16 cellular contexts compared by ENCODE assay signal in the genomic region with DNA sequence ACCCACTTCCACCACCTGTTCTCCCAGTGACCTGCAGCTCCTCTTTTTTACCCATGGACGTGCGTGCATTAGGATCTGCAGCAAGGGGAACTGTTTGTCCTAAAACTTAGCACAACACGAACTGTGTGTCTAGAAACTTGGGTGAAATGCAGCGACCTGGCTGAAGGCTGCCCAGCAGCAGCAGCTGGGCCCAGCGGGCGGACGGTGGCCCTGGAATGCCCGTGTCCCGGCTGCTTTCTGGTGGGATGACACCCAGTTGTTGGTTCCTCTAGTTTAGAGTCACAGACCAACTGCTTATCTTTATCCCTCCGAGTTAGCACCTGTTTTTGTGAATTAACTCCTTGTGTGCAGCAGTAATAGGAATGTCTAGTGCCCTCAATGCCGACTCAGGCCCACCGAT.
DNase-seq lines count a peak whose midpoint lies in the region; FAIRE-seq and TF ChIP-seq lines count a peak whose summit lies in the region.
"Had no signal": no experiment of that assay in that cellular context is flagged by ENCODE, and none has a peak within 500 bp of the region (broad histone marks: within the 10 kb centered on the region; RNA-seq: fewer than 3 reads in every experiment).

No MANE protein-coding gene starts in this region.

- no peak overlapping the region for H3K14ac ChIP-seq in H1 (ENCODE audit: insufficient read length)

- no peak overlapping the region for H3K4ac ChIP-seq in H1 (replicated peaks; ENCODE audit: insufficient read length, low read depth, low read length)

- H3K18ac ChIP-seq in H1 (ENCODE audit: extremely low read depth, low read length): no peak overlapping the region

- H4K8ac ChIP-seq in H1 (ENCODE audit: extremely low read depth, insufficient read depth, low read length): peak overlapping the region; percentile 11; the same call in 1 of the 2 replicates

- H3K4me1 ChIP-seq in H1 (replicated peaks in 1 of 4; ENCODE audit: control insufficient read depth in 3 of 4, insufficient read depth in 4 of 4, low read length in 3 of 4) (no peaks in the 10 kb centered on the region), neural progenitor cell (peaks cover 16% of the 10 kb centered on the region), sigmoid colon (peaks cover 0 to 34% (median 24%) of the 10 kb centered on the region in 4 donors), esophagus squamous epithelium (peaks cover 0 to 6% (median 0%) of the 10 kb centered on the region in 3 donors)
- H3K4me1 ChIP-seq: A549 had no signal

- peaks cover 26% of the 10 kb centered on the region for H3K4me1 Mint-ChIP-seq in neural progenitor cell
- H3K4me1 Mint-ChIP-seq: IgD-negative memory B cell had no signal

- no peaks in the 10 kb centered on the region for H3K36me3 Mint-ChIP-seq in neural progenitor cell
- H3K36me3 Mint-ChIP-seq: CD8-positive, alpha-beta T cell; IgD-negative memory B cell had no signal

- POLR2A ChIA-PET in H1 (lab: Charles Lee; ENCODE audit: partially characterized antibody): no interaction called here

- no peak for TF ChIP-seq POLR2A in H1 (IDR thresholded peaks at IDR 0.05; ENCODE audit: control extremely low read depth in 1 of 2, low read depth in 2 of 2, low read length in 2 of 2)
- TF ChIP-seq POLR2A in sigmoid colon (IDR thresholded peaks at IDR 0.05): no peak
- TF ChIP-seq POLR2A in esophagus squamous epithelium (IDR thresholded peaks at IDR 0.05): no peak

- no peak overlapping the region for H2BK5ac ChIP-seq in H1 (ENCODE audit: low read depth, low read length)

- no peaks in the 10 kb centered on the region for H3K36me3 ChIP-seq in H1 (ENCODE audit: control insufficient read depth in 2 of 4, insufficient read depth in 4 of 4, low read length in 3 of 4)
- no peaks in the 10 kb centered on the region for H3K36me3 ChIP-seq in neural progenitor cell
- no peaks in the 10 kb centered on the region for H3K36me3 ChIP-seq in sigmoid colon
- no peaks in the 10 kb centered on the region for H3K36me3 ChIP-seq in esophagus squamous epithelium

- no peaks in the 10 kb centered on the region for H3K9me3 Mint-ChIP-seq in neural progenitor cell
- H3K9me3 Mint-ChIP-seq: CD8-positive, alpha-beta T cell; H9 had no signal

- H3F3A ChIP-seq in neural progenitor cell (ENCODE audit: low read depth): peaks cover 11% of the 10 kb centered on the region

- no peak overlapping the region for H2BK12ac ChIP-seq in H1 (ENCODE audit: low read depth, low read length)

- H3K4me2 ChIP-seq in H1 (ENCODE audit: insufficient read depth in 1 of 2, low read depth in 2 of 2, low read length in 2 of 2) (no peak overlapping the region), neural progenitor cell (peak overlapping the region; percentile 12)
- H3K4me2 ChIP-seq: A549; BLaER1 treated with 17β-estradiol and CSF1 and Interleukin-3, amounts not matched to agents 10 nM and 100 nM had no signal

- H2BK20ac ChIP-seq in H1 (ENCODE audit: low read length): no peak overlapping the region

- H4K5ac ChIP-seq in H1 (ENCODE audit: insufficient read length, low read depth, low read length): no peak overlapping the region

- H2BK15ac ChIP-seq in H1 (ENCODE audit: low read length): no peak overlapping the region

- no peak overlapping the region for H2BK120ac ChIP-seq in H1 (replicated peaks; ENCODE audit: low read depth, low read length)

- H3K4me3 ChIP-seq in H1 (ENCODE audit: extremely low read depth in 1 of 4, insufficient read depth in 2 of 4, low read depth in 3 of 4, low read length in 4 of 4) (no peak overlapping the region), neural progenitor cell (no peak overlapping the region), sigmoid colon (no peak overlapping the region), esophagus squamous epithelium (no peak overlapping the region)
- H3K4me3 ChIP-seq: A549 had no signal

- H3K79me1 ChIP-seq in H1 (ENCODE audit: low read depth, low read length): no peaks in the 10 kb centered on the region

- H3K27me3 ChIP-seq in H1 (replicated peaks in 1 of 4; ENCODE audit: control insufficient read depth in 3 of 4, extremely low read depth in 1 of 4, insufficient read depth in 3 of 4, low read length in 3 of 4) (no peaks in the 10 kb centered on the region), neural progenitor cell (no peaks in the 10 kb centered on the region), sigmoid colon (no peaks in the 10 kb centered on the region), esophagus squamous epithelium (peaks cover 0 to under 1% (median 0%) of the 10 kb centered on the region in 4 donors)
- H3K27me3 ChIP-seq: BLaER1 treated with 17β-estradiol and CSF1 and Interleukin-3, amounts not matched to agents 10 nM and 100 nM had no signal

- CTCF ChIA-PET in H1 (lab: Charles Lee; ENCODE audit: partially characterized antibody): interaction anchor here (0.8 to 4.2 kb wide), 3 partner anchors 11 to 37 kb away, joined by 5 to 16 read pairs (median 6); no protein-coding TSS in a partner anchor

- H3K79me2 ChIP-seq in H1 (ENCODE audit: control insufficient read depth in 1 of 2, insufficient read depth in 2 of 2, low read length in 2 of 2) (no peaks in the 10 kb centered on the region), neural progenitor cell (ENCODE audit: low read depth) (no peaks in the 10 kb centered on the region)

- TF ChIP-seq EP300 in H1 (IDR thresholded peaks at IDR 0.05; ENCODE audit: borderline replicate concordance in 1 of 2, low read depth in 2 of 2, low read length in 2 of 2) (no peak), sigmoid colon (IDR thresholded peaks at IDR 0.05) (no peak)

- no peak overlapping the region for H3K23ac ChIP-seq in H1 (ENCODE audit: insufficient read length)

- intact Hi-C loops in sigmoid colon (cut with DNase I): no loop called here
- intact Hi-C loops in esophagus squamous epithelium (cut with DNase I): no loop called here

- DNase-seq in H1 (ENCODE audit: low read depth in 1 of 2, low spot score in 2 of 2) (no peak), neural progenitor cell (ENCODE audit: low spot score) (no peak), sigmoid colon (peak; percentile 46), NCI-H526 treated with DMSO at 0.1 percent for 48 hours (lab: John Stamatoyannopoulos, UW) (no peak), HCEC 1CT (no peak), esophagus squamous epithelium (lab: John Stamatoyannopoulos, UW) (no peak)
- DNase-seq: Calu3; CD8-positive, alpha-beta T cell; DMS79 treated with DMSO at 0.1 percent for 48 hours; GF-D8; GOT3; H9 had no signal

- no peak overlapping the region for H2AFZ ChIP-seq in H1 (ENCODE audit: low read length)
- H2AFZ ChIP-seq in neural progenitor cell (replicated peaks): no peak overlapping the region

- H2AK5ac ChIP-seq in H1 (ENCODE audit: low read depth, low read length): no peak overlapping the region

- peaks cover 3% of the 10 kb centered on the region for H3K27me3 Mint-ChIP-seq in neural progenitor cell (ENCODE audit: insufficient read depth, low read depth)

- H4K91ac ChIP-seq in H1 (replicated peaks; ENCODE audit: insufficient read length, low read length): no peak overlapping the region

- 94% methylated on average over 10 of the region's 12 CpGs; no CpG with 5 or more reads in 1 of the 2 experiments for WGBS in H1 (ENCODE audit: extremely low coverage in 1 of 2, insufficient coverage in 1 of 2, insufficient read length in 1 of 2, insufficient replicate concordance in 2 of 2, low coverage in 1 of 2, low lambda C conversion rate in 2 of 2, missing lambda C conversion rate in 1 of 2), 2 experiments
- WGBS in sigmoid colon, 2 donors: 79 to 86% methylated on average over 12 of the region's 12 CpGs
- 36 to 79% methylated on average over 5 to 12 of the region's 12 CpGs for WGBS in esophagus squamous epithelium, 2 donors

- H3K23me2 ChIP-seq in H1 (ENCODE audit: low read depth, low read length): no peaks in the 10 kb centered on the region

- H3K9ac ChIP-seq in H1 (replicated peaks in 1 of 4; ENCODE audit: extremely low read depth in 1 of 4, low read depth in 3 of 4, low read length in 3 of 4) (no peak overlapping the region), neural progenitor cell (no peak overlapping the region)
- H3K9ac ChIP-seq: BLaER1 treated with 17β-estradiol and CSF1 and Interleukin-3, amounts not matched to agents 10 nM and 100 nM had no signal

- no peak overlapping the region for H3K27ac Mint-ChIP-seq in neural progenitor cell
- H3K27ac Mint-ChIP-seq: CD8-positive, alpha-beta T cell; H9; IgD-negative memory B cell had no signal

- no peak overlapping the region for H3K56ac ChIP-seq in H1 (replicated peaks; ENCODE audit: insufficient read length, low read depth, low read length)

- no peaks in the 10 kb centered on the region for H4K20me1 ChIP-seq in H1 (replicated peaks in 1 of 2; ENCODE audit: control insufficient read depth in 1 of 2, insufficient read depth in 2 of 2, low read length in 2 of 2)
- no peaks in the 10 kb centered on the region for H4K20me1 ChIP-seq in neural progenitor cell (ENCODE audit: low read depth)
- H4K20me1 ChIP-seq: BLaER1 treated with 17β-estradiol and CSF1 and Interleukin-3, amounts not matched to agents 10 nM and 100 nM had no signal

- FAIRE-seq in H1 (lab: Jason Lieb, UNC): no peak
- FAIRE-seq: A549, HepG2 had no signal

- H3K4me3 Mint-ChIP-seq in neural progenitor cell: no peak overlapping the region
- H3K4me3 Mint-ChIP-seq: CD8-positive, alpha-beta T cell; H9; IgD-negative memory B cell had no signal

- no peaks in the 10 kb centered on the region for H3K9me3 ChIP-seq in H1 (ENCODE audit: insufficient read depth in 2 of 2, low read depth in 1 of 2, low read length in 1 of 2)
- H3K9me3 ChIP-seq in neural progenitor cell (ENCODE audit: low read depth): no peaks in the 10 kb centered on the region
- no peaks in the 10 kb centered on the region for H3K9me3 ChIP-seq in sigmoid colon
- no peaks in the 10 kb centered on the region for H3K9me3 ChIP-seq in esophagus squamous epithelium
- H3K9me3 ChIP-seq: A549 had no signal

- TF ChIP-seq RAD21 in H1 (IDR thresholded peaks at IDR 0.05 in 1 of 2, conservative IDR thresholded peaks at IDR 0.05 in 1 of 2; ENCODE audit: low read depth in 2 of 2, low read length in 2 of 2): no peak

- H3K27ac ChIP-seq in H1 (ENCODE audit: low read depth, low read length) (no peak overlapping the region), neural progenitor cell (no peak overlapping the region), sigmoid colon (no peak overlapping the region), esophagus squamous epithelium (no peak overlapping the region)
- H3K27ac ChIP-seq: A549; BLaER1 treated with 17β-estradiol and CSF1 and Interleukin-3, amounts not matched to agents 10 nM and 100 nM had no signal

- TF ChIP-seq CTCF in H1 (IDR thresholded peaks at IDR 0.05; ENCODE audit: control extremely low read depth in 1 of 3, insufficient read depth in 1 of 3, low read depth in 1 of 3, low read length in 3 of 3) (no peak), neural progenitor cell (IDR thresholded peaks at IDR 0.05) (no peak), sigmoid colon (IDR thresholded peaks at IDR 0.05) (no peak), esophagus squamous epithelium (IDR thresholded peaks at IDR 0.05) (no peak)

TF ChIP-seq in H1, 55 proteins besides CTCF, POLR2A, EP300 and RAD21 (continues in another document):
- no peak for TF ChIP-seq TAF7 (optimal IDR thresholded peaks at IDR 0.05; ENCODE audit: borderline replicate concordance, low read depth, low read length)
- TF ChIP-seq CHD2 (IDR thresholded peaks at IDR 0.05; ENCODE audit: low read length): no peak
- TF ChIP-seq PHF8 (conservative IDR thresholded peaks at IDR 0.05; ENCODE audit: low read depth, low read length): no peak
- TF ChIP-seq CTBP2 (IDR thresholded peaks at IDR 0.05; ENCODE audit: borderline replicate concordance, insufficient read depth, insufficient read length, low read length): no peak
